ENCODE assay signal across 19 cellular contexts in the genomic region with DNA sequence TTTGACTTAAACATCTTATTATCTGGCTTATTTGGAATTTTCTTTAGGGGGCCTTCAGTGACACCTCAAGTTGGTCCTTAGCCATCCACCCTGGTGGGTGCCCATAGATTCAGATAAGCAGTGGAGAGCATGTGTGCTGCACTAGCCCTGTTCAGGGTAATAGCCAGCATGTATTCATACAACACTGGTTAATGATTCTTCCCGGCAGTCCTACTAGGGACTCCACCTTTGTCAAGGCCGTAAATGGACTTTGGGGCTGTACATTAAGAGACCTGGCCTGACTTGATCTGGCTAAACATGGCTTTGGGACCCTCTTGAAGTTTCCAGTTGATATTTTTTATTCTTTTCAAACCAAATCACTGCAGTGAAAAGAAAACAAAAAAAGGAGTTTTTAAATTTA.
A peak's percentile ranks its signal among the peaks of the same experiment; 100 is the strongest.
DNase-seq lines count a peak whose midpoint lies in the region; ATAC-seq and TF ChIP-seq lines count a peak whose summit lies in the region.
"Had no signal": no experiment of that assay in that cellular context is flagged by ENCODE, and none has a peak within 500 bp of the region (broad histone marks: within the 10 kb centered on the region; RNA-seq: fewer than 3 reads in every experiment).

No MANE protein-coding gene starts in this region.

- H4K20me1 ChIP-seq in H9 (ENCODE audit: control insufficient read depth, insufficient read depth, insufficient read length), result peaks cover 2% of the 10 kb centered on the region

- no peak for TF ChIP-seq CTCF in H9 (conservative IDR thresholded peaks at IDR 0.05)
- no peak for TF ChIP-seq CTCF in RWPE2 (IDR thresholded peaks at IDR 0.05; ENCODE audit: poor library complexity, severe bottlenecking)
- no peak for TF ChIP-seq CTCF in foreskin keratinocyte (conservative IDR thresholded peaks at IDR 0.05)
- TF ChIP-seq CTCF in mucosa of descending colon (IDR thresholded peaks at IDR 0.05), result no peak
- no peak for TF ChIP-seq CTCF in esophagus squamous epithelium (IDR thresholded peaks at IDR 0.05)
- TF ChIP-seq CTCF in brain microvascular endothelial cell (IDR thresholded peaks at IDR 0.05; ENCODE audit: low read depth, low read length, missing control alignments), result no peak

- peaks cover 37% of the 10 kb centered on the region for H3K27me3 Mint-ChIP-seq in H9 (ENCODE audit: low read depth)
- H3K27me3 Mint-ChIP-seq in CD4-positive, alpha-beta memory T cell, result no peaks in the 10 kb centered on the region
- H3K27me3 Mint-ChIP-seq: CD4-positive, CD25-positive, alpha-beta regulatory T cell had no signal

- no peak overlapping the region for H3K4me2 ChIP-seq in H9 (ENCODE audit: insufficient read depth, insufficient read length, low read length)

- H2BK15ac ChIP-seq in H9 (ENCODE audit: low read depth, low read length), result no peak overlapping the region

- H2BK5ac ChIP-seq in H9 (ENCODE audit: insufficient read length, low read length), result no peak overlapping the region

- H3K27ac Mint-ChIP-seq in H9, result peak overlapping the region in 1 of 3 experiments; percentile 63; a peak in 1 of 7 replicates
- H3K27ac Mint-ChIP-seq in CD4-positive, alpha-beta memory T cell, result no peak overlapping the region
- H3K27ac Mint-ChIP-seq: CD4-positive, CD25-positive, alpha-beta regulatory T cell; HFFc6 had no signal

- POLR2A ChIA-PET in CD4-positive, alpha-beta memory T cell (lab: Charles Lee; ENCODE audit: partially characterized antibody), result no interaction called here

- in situ Hi-C loops in brain microvascular endothelial cell (cut with HindIII; ENCODE audit: low pct_ligation_motif_present, low sequenced_read_pairs), result no loop called here

- H3K79me2 ChIP-seq in H9 (ENCODE audit: insufficient read depth, low read length), result peaks cover 45% of the 10 kb centered on the region; the same call in 1 of the 2 replicates

- intact Hi-C loops in mucosa of descending colon (cut with DNase I, micrococcal nuclease), result no loop called here
- intact Hi-C loops in CD4-positive, alpha-beta memory T cell (cut with micrococcal nuclease), result no loop called here
- intact Hi-C loops in esophagus squamous epithelium (cut with DNase I), result no loop called here

- H3K79me1 ChIP-seq in H9 (ENCODE audit: insufficient read depth, low read depth, low read length, poor library complexity, severe bottlenecking), result peaks cover 9% of the 10 kb centered on the region

- H3K23me2 ChIP-seq in H9 (ENCODE audit: insufficient read length, low read depth, low read length, poor library complexity, severe bottlenecking), result no peaks in the 10 kb centered on the region

- H3K4me1 ChIP-seq in H9 (ENCODE audit: insufficient read depth, low read length) (peaks cover 49% of the 10 kb centered on the region), RWPE2 (ENCODE audit: insufficient read depth, poor library complexity, severe bottlenecking) (peaks cover 37% of the 10 kb centered on the region), foreskin keratinocyte (peaks cover 30% of the 10 kb centered on the region), mucosa of descending colon (ENCODE audit: low read depth) (peaks cover 4% of the 10 kb centered on the region), esophagus squamous epithelium (peaks cover 7 to 52% (median 13%) of the 10 kb centered on the region in 3 donors)
- no peaks in the 10 kb centered on the region for H3K4me1 ChIP-seq in CD4-positive, alpha-beta memory T cell (ENCODE audit: insufficient read depth, low read length)
- H3K4me1 ChIP-seq: BE2C had no signal

- H4K91ac ChIP-seq in H9 (ENCODE audit: insufficient read length, low read depth, low read length), result no peak overlapping the region

- no peak overlapping the region for H3K23ac ChIP-seq in H9 (ENCODE audit: insufficient read length, low read depth, low read length)

- no peak overlapping the region; a peak in 1 of 5 replicates for H3K4me3 Mint-ChIP-seq in H9
- H3K4me3 Mint-ChIP-seq in CD4-positive, alpha-beta memory T cell, result no peak overlapping the region
- H3K4me3 Mint-ChIP-seq: CD4-positive, CD25-positive, alpha-beta regulatory T cell; HFFc6 had no signal

- no peak overlapping the region for H3T11ph ChIP-seq in H9 (ENCODE audit: low read length)

- no peak overlapping the region for H2BK12ac ChIP-seq in H9 (ENCODE audit: insufficient read length, low read depth, low read length)

- no peak overlapping the region for H3K9ac ChIP-seq in H9 (ENCODE audit: extremely low read depth, insufficient read length, low read length)
- H3K9ac ChIP-seq: GM23248 had no signal

- H2BK20ac ChIP-seq in H9 (ENCODE audit: low read depth, low read length, poor library complexity, severe bottlenecking), result no peak overlapping the region

- H3K4ac ChIP-seq in H9 (ENCODE audit: low read depth, low read length), result no peak overlapping the region

- H3K4me1 Mint-ChIP-seq in H9, result peaks cover 88 to 90% of the 10 kb centered on the region in 2 experiments
- H3K4me1 Mint-ChIP-seq in CD4-positive, alpha-beta memory T cell, result no peaks in the 10 kb centered on the region
- H3K4me1 Mint-ChIP-seq: CD4-positive, CD25-positive, alpha-beta regulatory T cell had no signal

- no peaks in the 10 kb centered on the region for H3K9me3 Mint-ChIP-seq in H9
- H3K9me3 Mint-ChIP-seq in CD4-positive, alpha-beta memory T cell, result peaks cover 0 to 3% (median 0%) of the 10 kb centered on the region in 8 donors
- H3K9me3 Mint-ChIP-seq: HFFc6 had no signal

- no CpG with 5 or more reads among the region's 2 CpGs for WGBS in H9 (ENCODE audit: extremely low coverage, insufficient read length, low lambda C conversion rate)
- 79 to 88% methylated on average over 2 of the region's 2 CpGs for WGBS in esophagus squamous epithelium, 2 donors

- H2AK5ac ChIP-seq in H9 (ENCODE audit: insufficient read length, low read length), result no peak overlapping the region

- no peak overlapping the region for H3K56ac ChIP-seq in H9 (ENCODE audit: insufficient read length, low read depth, low read length)

- H3K36me3 ChIP-seq in RWPE2 (ENCODE audit: low read depth), result no peaks in the 10 kb centered on the region
- no peaks in the 10 kb centered on the region for H3K36me3 ChIP-seq in mucosa of descending colon (ENCODE audit: low read depth)
- H3K36me3 ChIP-seq in CD4-positive, alpha-beta memory T cell (ENCODE audit: insufficient read depth, low read length), result no peaks in the 10 kb centered on the region
- no peaks in the 10 kb centered on the region for H3K36me3 ChIP-seq in esophagus squamous epithelium
- no peaks in the 10 kb centered on the region for H3K36me3 ChIP-seq in brain microvascular endothelial cell (replicated peaks)
- H3K36me3 ChIP-seq: BE2C had no signal

- no peak overlapping the region; the same call in 1 of the 2 replicates for H3K14ac ChIP-seq in H9 (ENCODE audit: insufficient read depth, low read length)

- ATAC-seq in RWPE2 (ENCODE audit: low read depth) (no peak), foreskin keratinocyte (no peak), mucosa of descending colon (peak; percentile 83)

- H2AFZ ChIP-seq in H9 (ENCODE audit: low read length), result no peak overlapping the region
- H2AFZ ChIP-seq: GM23248 had no signal

- H2BK120ac ChIP-seq in H9 (ENCODE audit: low read depth, low read length, poor library complexity, severe bottlenecking), result no peak overlapping the region

- H3K27ac ChIP-seq in H9 (ENCODE audit: insufficient read length, low read depth, low read length) (peak overlapping the region; percentile 61), RWPE2 (ENCODE audit: poor library complexity, severe bottlenecking) (peak overlapping the region; percentile 81), foreskin keratinocyte (peak overlapping the region; percentile 54), esophagus squamous epithelium (no peak overlapping the region), brain microvascular endothelial cell (no peak overlapping the region)
- no peak overlapping the region for H3K27ac ChIP-seq in CD4-positive, alpha-beta memory T cell (ENCODE audit: low read depth, low read length)
- H3K27ac ChIP-seq: GM23248 had no signal

- H3K36me3 Mint-ChIP-seq in H9 (ENCODE audit: insufficient read depth in 1 of 3, low read depth in 3 of 3), result peaks cover 5 to 9% (median 7%) of the 10 kb centered on the region in 3 experiments; a peak in 5 of 7 replicates
- no peaks in the 10 kb centered on the region for H3K36me3 Mint-ChIP-seq in CD4-positive, alpha-beta memory T cell
- H3K36me3 Mint-ChIP-seq: CD4-positive, CD25-positive, alpha-beta regulatory T cell had no signal

- H3K18ac ChIP-seq in H9 (ENCODE audit: insufficient read length, low read depth, low read length), result no peak overlapping the region

- DNase-seq in H9 (no peak), RWPE2 (ENCODE audit: low spot score) (no peak), foreskin keratinocyte (no peak), mucosa of descending colon (peak in 1 of 3 donors; percentile 36), amniotic stem cell (lab: John Stamatoyannopoulos, UW) (no peak), esophagus squamous epithelium (lab: John Stamatoyannopoulos, UW) (no peak), brain microvascular endothelial cell (no peak)
- DNase-seq in CD4-positive, alpha-beta memory T cell, result no peak
- DNase-seq: BE2C; CD4-positive, CD25-positive, alpha-beta regulatory T cell; DMS153; GF-D8; GM23248; HFFc6; IMR-90; NCI-H1436; NCI-H2029; NCI-H748 treated with DMSO at 0.1 percent for 48 hours; OCI-M1 had no signal

- no peak overlapping the region for H4K8ac ChIP-seq in H9 (replicated peaks; ENCODE audit: insufficient read length, low read depth, low read length)

- H3K4me3 ChIP-seq in RWPE2 (ENCODE audit: severe bottlenecking), result no peak overlapping the region
- H3K4me3 ChIP-seq in mucosa of descending colon, result no peak overlapping the region
- H3K4me3 ChIP-seq in CD4-positive, alpha-beta memory T cell (ENCODE audit: low read length in 2 of 2), result no peak overlapping the region
- no peak overlapping the region for H3K4me3 ChIP-seq in esophagus squamous epithelium
- H3K4me3 ChIP-seq in brain microvascular endothelial cell (ENCODE audit: low read depth, low read length), result no peak overlapping the region
- H3K4me3 ChIP-seq: GM23248 had no signal

- no peak for TF ChIP-seq POLR2A in esophagus squamous epithelium (IDR thresholded peaks at IDR 0.05)

- CTCF ChIA-PET in CD4-positive, alpha-beta memory T cell (lab: Charles Lee; ENCODE audit: partially characterized antibody), result no interaction called here

- H3K9me3 ChIP-seq in H9 (ENCODE audit: control insufficient read depth, low read depth, low read length) (no peaks in the 10 kb centered on the region), RWPE2 (ENCODE audit: severe bottlenecking) (no peaks in the 10 kb centered on the region), mucosa of descending colon (no peaks in the 10 kb centered on the region), esophagus squamous epithelium (no peaks in the 10 kb centered on the region)
- H3K9me3 ChIP-seq in CD4-positive, alpha-beta memory T cell (ENCODE audit: control insufficient read depth in 1 of 2, low read length in 2 of 2), result no peaks in the 10 kb centered on the region
- H3K9me3 ChIP-seq: BE2C had no signal

- no peak overlapping the region for H4K5ac ChIP-seq in H9 (ENCODE audit: insufficient read length, low read depth, low read length)

- no peaks in the 10 kb centered on the region for H3K27me3 ChIP-seq in H9 (ENCODE audit: insufficient read depth, low read length)
- H3K27me3 ChIP-seq in RWPE2 (ENCODE audit: insufficient read depth, poor library complexity, severe bottlenecking), result no peaks in the 10 kb centered on the region
- no peaks in the 10 kb centered on the region for H3K27me3 ChIP-seq in foreskin keratinocyte
- no peaks in the 10 kb centered on the region for H3K27me3 ChIP-seq in CD4-positive, alpha-beta memory T cell (ENCODE audit: insufficient read depth, low read length)
- peaks cover 0 to 14% (median 0%) of the 10 kb centered on the region in 4 donors for H3K27me3 ChIP-seq in esophagus squamous epithelium
- H3K27me3 ChIP-seq in brain microvascular endothelial cell (replicated peaks), result no peaks in the 10 kb centered on the region
- H3K27me3 ChIP-seq: BE2C had no signal

Comparison
In these comparisons a context has a peak if more than half of its experiments do, and no peak if none do; other contexts are left out.
1. H3K27ac ChIP-seq: peak in H9 (single experiment), RWPE2 (single experiment) and foreskin keratinocyte (single experiment); none in CD4-positive, alpha-beta memory T cell (single experiment), esophagus squamous epithelium (0 of 4) and brain microvascular endothelial cell (single experiment).